Comparison of ENCODE assay signal across 21 cellular contexts in genomic region chr2:130850788-130851623, GRCh38. TPM values are rescaled to one million over a fixed set of nuclear protein-coding genes. Genes with fewer than 3 reads are reported as not detected.
DNase-seq lines count a peak whose midpoint lies in the region; ATAC-seq and TF ChIP-seq lines count a peak whose summit lies in the region.
"Had no signal": no experiment of that assay in that cellular context is flagged by ENCODE, and none has a peak within 500 bp of the region (broad histone marks: within the 10 kb centered on the region; RNA-seq: fewer than 3 reads in every experiment).

No MANE protein-coding gene starts in this region.

- H3K4me3 ChIP-seq in spleen, result no peak overlapping the region
- H3K4me3 ChIP-seq: HAP-1, heart left ventricle, sigmoid colon, SK-N-MC had no signal

- H3K27ac ChIP-seq in spleen, result no peak overlapping the region
- H3K27ac ChIP-seq: 22Rv1, heart left ventricle, sigmoid colon, SK-N-MC had no signal

- H3K4me1 ChIP-seq in spleen, result no peaks in the 10 kb centered on the region
- H3K4me1 ChIP-seq: HAP-1, heart left ventricle, sigmoid colon had no signal

- DNase-seq in DMS 273 (lab: John Stamatoyannopoulos, UW; ENCODE audit: unreplicated experiment) (peak; percentile 65), DMS 273 treated with DMSO at 0.1 percent for 48 hours (lab: John Stamatoyannopoulos, UW) (no peak), NCI-H526 treated with DMSO at 0.1 percent for 48 hours (lab: John Stamatoyannopoulos, UW) (peak; percentile 14), left ventricle myocardium superior (peak; percentile 43), spleen (peak; percentile 75), DMS53 treated with DMSO at 0.1 percent for 48 hours (lab: John Stamatoyannopoulos, UW; ENCODE audit: unreplicated experiment) (no peak), erythroblast (lab: John Stamatoyannopoulos, UW) (no peak)
- DNase-seq in stimulated activated CD4-positive, alpha-beta T cell treated with anti-CD3 and anti-CD28 coated beads, Interleukin-12 subunit alpha, Interleukin-12 subunit beta, amount 100 ng/mL, for 4 hours, result no peak
- DNase-seq: activated CD4-positive, alpha-beta T cell treated with anti-CD3 and anti-CD28 coated beads for 4 hours; activated gamma-delta T cell; foreskin fibroblast; NCI-H1048; NCI-H187 treated with DMSO at 0.1 percent for 48 hours; NCI-H748 treated with DMSO at 0.1 percent for 48 hours; sigmoid colon; stimulated activated naive CD4-positive, alpha-beta T cell treated with Interleukin-2 at 50 U/mL for 16 hours; T-helper 17 cell had no signal

- peaks cover 0 to 18% (median 0%) of the 10 kb centered on the region in 7 donors for H3K27me3 ChIP-seq in spleen (replicated peaks in 1 of 7)
- H3K27me3 ChIP-seq: heart left ventricle, sigmoid colon had no signal

- H3K36me3 ChIP-seq in spleen, result no peaks in the 10 kb centered on the region
- H3K36me3 ChIP-seq: HAP-1, heart left ventricle, sigmoid colon had no signal

- peaks cover 0 to 8% (median 0%) of the 10 kb centered on the region in 8 donors for H3K9me3 ChIP-seq in spleen
- H3K9me3 ChIP-seq: sigmoid colon had no signal

- intact Hi-C loops in left ventricle myocardium superior (cut with micrococcal nuclease), result no loop called here
- intact Hi-C loops in spleen (cut with DNase I; ENCODE audit: low total_unique reads), result no loop called here

- ATAC-seq in left ventricle myocardium superior, result peak; percentile 58
- ATAC-seq: T-helper 17 cell had no signal

- TF ChIP-seq POLR2A in spleen (IDR thresholded peaks at IDR 0.05) (no peak), erythroblast (IDR thresholded peaks at IDR 0.05; ENCODE audit: low read length) (no peak)

- TF ChIP-seq CTCF in spleen (IDR thresholded peaks at IDR 0.05 in 8 of 11, conservative IDR thresholded peaks at IDR 0.05 in 3 of 11), result no peak

- WGBS in spleen, 5 donors, result 83 to 88% (median 86%) methylated on average over 21 to 26 of the region's 26 CpGs

RNA-seq across cellular contexts. Expression of gene ARHGEF4, which starts 14.3 kb away (rescaled TPM):
- total RNA-seq in left ventricle myocardium superior (3.8 TPM), spleen (under 1 TPM in 5 of 7 donors, not detected in 2; 0.30 to 0.88 (median 0.43) TPM)
- polyA plus RNA-seq in spleen, result under 1 TPM; 0.19 to 0.52 (median 0.50) TPM

Comparison
In these comparisons a context has a peak if more than half of its experiments do, and no peak if none do; other contexts are left out.
1. DNase-seq: peak in DMS 273 (single experiment), NCI-H526 treated with DMSO at 0.1 percent for 48 hours (single experiment), left ventricle myocardium superior (single experiment) and spleen (single experiment); none in DMS 273 treated with DMSO at 0.1 percent for 48 hours (single experiment), stimulated activated CD4-positive, alpha-beta T cell treated with anti-CD3 and anti-CD28 coated beads, Interleukin-12 subunit alpha, Interleukin-12 subunit beta, amount 100 ng/mL, for 4 hours (single experiment), DMS53 treated with DMSO at 0.1 percent for 48 hours (single experiment) and erythroblast (0 of 2).